In the genomic region with DNA sequence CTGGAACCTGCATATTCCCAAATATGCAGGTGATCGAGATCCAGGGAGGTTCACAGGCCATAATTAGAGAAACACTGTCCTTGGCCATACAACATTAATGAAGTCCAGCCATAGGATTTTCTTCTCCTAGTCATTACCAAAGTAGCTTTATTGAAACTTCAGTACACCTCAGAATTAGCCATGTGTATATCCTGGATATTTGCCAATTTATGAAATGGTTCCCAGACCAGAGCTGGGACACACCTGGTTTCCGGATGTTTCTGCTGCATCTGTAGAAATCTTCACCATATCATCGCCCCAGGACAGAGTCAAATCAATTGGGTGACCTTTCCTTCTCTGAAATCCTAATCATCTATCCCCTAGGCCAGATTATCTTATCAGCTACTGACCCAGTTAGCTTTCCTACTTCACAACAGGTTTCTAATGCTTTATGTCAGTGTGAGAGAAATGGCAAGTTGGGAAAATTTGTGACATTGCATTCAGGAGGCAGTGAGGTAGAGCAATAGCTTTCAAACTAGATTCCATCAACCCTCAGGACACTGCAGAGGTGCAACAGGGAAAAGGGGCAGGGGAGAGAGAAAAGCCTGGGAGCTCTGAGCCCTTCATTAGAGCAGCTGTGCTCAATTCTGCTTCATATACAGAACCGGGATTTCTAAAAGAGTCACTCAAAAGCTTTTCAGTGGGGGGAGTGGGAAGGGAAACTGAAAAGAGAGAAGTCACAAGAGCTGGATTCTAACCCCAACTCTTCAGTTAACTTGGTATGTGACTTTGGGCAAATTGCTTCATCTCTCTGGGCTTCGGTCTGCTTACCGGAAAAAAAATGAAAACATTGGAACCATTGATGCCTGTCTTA, we compare ENCODE assay signal across 13 cellular contexts.
DNase-seq lines count a peak whose midpoint lies in the region; ATAC-seq lines count a peak whose summit lies in the region.
"Had no signal": no experiment of that assay in that cellular context is flagged by ENCODE, and none has a peak within 500 bp of the region (broad histone marks: within the 10 kb centered on the region; RNA-seq: fewer than 3 reads in every experiment).

No MANE protein-coding gene starts in this region.

- H3K4me1 Mint-ChIP-seq in dendritic cell treated with granulocyte-macrophage colony-stimulating factor and Interleukin-4, amounts not matched to agents 40 ng/mL and 50 ng/mL, for 4 days (ENCODE audit: low read depth): peaks cover 33% of the 10 kb centered on the region
- H3K4me1 Mint-ChIP-seq in activated CD4-positive, alpha-beta memory T cell treated with anti-CD3 and anti-CD28 coated beads, Interleukin-2, amount 10 ng/mL, durations not matched to agents 7 days and 5 days: peaks cover 9% of the 10 kb centered on the region

- H3K36me3 Mint-ChIP-seq in dendritic cell treated with granulocyte-macrophage colony-stimulating factor and Interleukin-4, amounts not matched to agents 40 ng/mL and 50 ng/mL, for 4 days (ENCODE audit: low read depth): no peaks in the 10 kb centered on the region
- H3K36me3 Mint-ChIP-seq in activated CD4-positive, alpha-beta memory T cell treated with anti-CD3 and anti-CD28 coated beads, Interleukin-2, amount 10 ng/mL, durations not matched to agents 7 days and 5 days (ENCODE audit: low read depth): no peaks in the 10 kb centered on the region
- H3K36me3 Mint-ChIP-seq: brain had no signal

- no peaks in the 10 kb centered on the region for H3K27me3 Mint-ChIP-seq in dendritic cell treated with granulocyte-macrophage colony-stimulating factor and Interleukin-4, amounts not matched to agents 40 ng/mL and 50 ng/mL, for 4 days
- peaks cover 3% of the 10 kb centered on the region for H3K27me3 Mint-ChIP-seq in activated CD4-positive, alpha-beta memory T cell treated with anti-CD3 and anti-CD28 coated beads, Interleukin-2, amount 10 ng/mL, durations not matched to agents 7 days and 5 days
- H3K27me3 Mint-ChIP-seq: brain had no signal

- intact Hi-C loops in dendritic cell treated with granulocyte-macrophage colony-stimulating factor and Interleukin-4, amounts not matched to agents 40 ng/mL and 50 ng/mL, for 4 days (cut with micrococcal nuclease): no loop called here

- peak; percentile 37 for ATAC-seq in GM18519 (IDR thresholded peaks at IDR 0.05; ENCODE audit: low FRiP score, unreplicated experiment)
- peak; percentile 37 for ATAC-seq in GM21723 (IDR thresholded peaks at IDR 0.05; ENCODE audit: unreplicated experiment)
- peak; percentile 48 for ATAC-seq in HG03432 (IDR thresholded peaks at IDR 0.05; ENCODE audit: unreplicated experiment)
- ATAC-seq: left ventricle myocardium superior had no signal

- DNase-seq in COR-L47 (lab: John Stamatoyannopoulos, UW) (no peak), NCI-H2227 (lab: John Stamatoyannopoulos, UW; ENCODE audit: unreplicated experiment) (no peak), AG08396 (ENCODE audit: low spot score) (no peak)
- DNase-seq in activated CD4-positive, alpha-beta memory T cell treated with anti-CD3 and anti-CD28 coated beads, Interleukin-2, amount 10 ng/mL, durations not matched to agents 7 days and 5 days: no peak
- DNase-seq: left ventricle myocardium superior, NCI-H446 treated with DMSO at 0.1 percent for 48 hours, uterus had no signal

- H3K27ac Mint-ChIP-seq in dendritic cell treated with granulocyte-macrophage colony-stimulating factor and Interleukin-4, amounts not matched to agents 40 ng/mL and 50 ng/mL, for 4 days: peak overlapping the region; percentile 50
- no peak overlapping the region for H3K27ac Mint-ChIP-seq in activated CD4-positive, alpha-beta memory T cell treated with anti-CD3 and anti-CD28 coated beads, Interleukin-2, amount 10 ng/mL, durations not matched to agents 7 days and 5 days
- H3K27ac Mint-ChIP-seq: brain had no signal

- POLR2A ChIA-PET in activated CD4-positive, alpha-beta memory T cell treated with anti-CD3 and anti-CD28 coated beads, Interleukin-2, amount 10 ng/mL, durations not matched to agents 7 days and 5 days (lab: Charles Lee): interaction anchor here (0.9 to 1.0 kb wide), 2 partner anchors 11 to 16 kb away, joined by 3 read pairs; no protein-coding TSS in a partner anchor

- H3K4me3 Mint-ChIP-seq in dendritic cell treated with granulocyte-macrophage colony-stimulating factor and Interleukin-4, amounts not matched to agents 40 ng/mL and 50 ng/mL, for 4 days: no peak overlapping the region
- H3K4me3 Mint-ChIP-seq in activated CD4-positive, alpha-beta memory T cell treated with anti-CD3 and anti-CD28 coated beads, Interleukin-2, amount 10 ng/mL, durations not matched to agents 7 days and 5 days: no peak overlapping the region
- H3K4me3 Mint-ChIP-seq: brain, neural crest cell had no signal

- H3K9me3 Mint-ChIP-seq in dendritic cell treated with granulocyte-macrophage colony-stimulating factor and Interleukin-4, amounts not matched to agents 40 ng/mL and 50 ng/mL, for 4 days: no peaks in the 10 kb centered on the region
- H3K9me3 Mint-ChIP-seq in activated CD4-positive, alpha-beta memory T cell treated with anti-CD3 and anti-CD28 coated beads, Interleukin-2, amount 10 ng/mL, durations not matched to agents 7 days and 5 days: no peaks in the 10 kb centered on the region
- H3K9me3 Mint-ChIP-seq: neural crest cell had no signal

- CTCF ChIA-PET in activated CD4-positive, alpha-beta memory T cell treated with anti-CD3 and anti-CD28 coated beads, Interleukin-2, amount 10 ng/mL, durations not matched to agents 7 days and 5 days (lab: Charles Lee): interaction anchor here (1.2 to 6.7 kb wide), 2 partner anchors 12 to 48 kb away, joined by 3 to 57 read pairs; no protein-coding TSS in a partner anchor
